28 cellular contexts compared by ENCODE assay signal in the genomic region with DNA sequence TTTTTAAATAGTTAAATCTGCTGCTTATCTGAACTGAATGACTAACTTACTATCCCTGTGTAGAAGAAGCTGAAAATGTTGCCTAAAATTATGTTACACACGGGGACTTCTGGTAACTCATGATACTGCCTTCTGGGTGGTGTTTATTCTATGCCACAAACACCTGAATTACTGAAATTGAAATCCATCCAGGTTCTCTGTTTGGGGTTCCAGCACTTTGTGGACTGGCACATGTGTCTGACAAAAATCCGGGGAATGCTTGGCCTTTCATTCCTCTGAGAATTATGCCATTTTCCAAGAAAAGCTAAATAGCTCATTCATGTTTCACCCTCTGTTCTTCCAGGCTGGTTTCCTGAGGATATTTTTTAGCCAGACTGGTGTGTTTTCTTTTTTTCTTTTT. TPM values are rescaled to one million over a fixed set of nuclear protein-coding genes. Genes with fewer than 3 reads are reported as not detected.
"Had no signal": no experiment of that assay in that cellular context is flagged by ENCODE, and none has a peak within 500 bp of the region (broad histone marks: within the 10 kb centered on the region; RNA-seq: fewer than 3 reads in every experiment).

No MANE protein-coding gene starts in this region.

- H3K9me3 ChIP-seq: gastrocnemius medialis, sigmoid colon, vagina had no signal

- H3K27me3 ChIP-seq: cardiac muscle cell, gastrocnemius medialis, vagina had no signal

- ATAC-seq: activated CD4-positive, CD25-positive, alpha-beta regulatory T cell treated with anti-CD3 and anti-CD28 coated beads, Interleukin-2, amount 50 U/mL, for 24 hours; activated CD8-positive, alpha-beta memory T cell treated with anti-CD3 and anti-CD28 coated beads, Interleukin-2, amount 10 ng/mL, durations not matched to agents 7 days and 5 days; activated CD8-positive, alpha-beta T cell treated with anti-CD3 and anti-CD28 coated beads for 36 hours; esophagus mucosa; gastrocnemius medialis; left colon; stimulated activated naive B cell treated with anti-CD40 and anti-IgM and Interleukin-4, amounts not matched to agents 10 μg/mL and 1 μg/mL and 100 μg/mL, for 72 hours had no signal

- H3K4me3 ChIP-seq: cardiac muscle cell, gastrocnemius medialis, sigmoid colon, vagina had no signal

- DNase-seq: activated CD4-positive, alpha-beta T cell treated with anti-CD3 and anti-CD28 coated beads, Interleukin-2, amount 10 ng/mL, durations not matched to agents 24 days and 14 days; activated CD8-positive, alpha-beta memory T cell treated with anti-CD3 and anti-CD28 coated beads, Interleukin-2, amount 10 ng/mL, durations not matched to agents 7 days and 5 days; activated CD8-positive, alpha-beta T cell treated with anti-CD3 and anti-CD28 coated beads for 36 hours; activated effector memory CD4-positive, alpha-beta T cell treated with anti-CD3 and anti-CD28 coated beads, Interleukin-2, amount 50 U/mL, for 16 hours; activated naive CD4-positive, alpha-beta T cell treated with anti-CD3 and anti-CD28 coated beads, Interleukin-2, amount 10 ng/mL, durations not matched to agents 7 days and 5 days; activated T-cell treated with anti-CD3 and anti-CD28 coated beads for 4 hours; aorta; dermis blood vessel endothelial cell; effector memory CD4-positive, alpha-beta T cell; gastrocnemius medialis; head of caudate nucleus; hypothalamus; left colon; mesenchymal stem cell; nephron progenitor cell; posterior cingulate gyrus; retina; sigmoid colon; stimulated activated CD4-positive, alpha-beta T cell treated with anti-CD3 and anti-CD28 coated beads, Interleukin-2, amount 100 ng/mL, for 48 hours; stimulated activated CD8-positive, alpha-beta memory T cell treated with anti-CD3 and anti-CD28 coated beads, Interleukin-4, amount 100 ng/mL, for 48 hours; stimulated activated naive B cell treated with anti-CD40 and anti-IgM and Interleukin-4, amounts not matched to agents 10 μg/mL and 1 μg/mL and 100 μg/mL, for 72 hours had no signal

- H3K27ac ChIP-seq: cardiac muscle cell, gastrocnemius medialis, sigmoid colon, vagina, VCaP had no signal

- H3K4me1 ChIP-seq: sigmoid colon, vagina had no signal

- H3K36me3 ChIP-seq: cardiac muscle cell, gastrocnemius medialis, sigmoid colon, vagina had no signal

RNA-seq across cellular contexts. Expression of gene POU3F3, which starts 59.5 kb away (rescaled TPM):
- total RNA-seq: activated CD4-positive, alpha-beta T cell treated with anti-CD3 and anti-CD28 coated beads, Interleukin-2, amount 10 ng/mL, durations not matched to agents 24 days and 14 days; activated CD8-positive, alpha-beta memory T cell treated with anti-CD3 and anti-CD28 coated beads, Interleukin-2, amount 10 ng/mL, durations not matched to agents 7 days and 5 days; activated CD8-positive, alpha-beta T cell treated with anti-CD3 and anti-CD28 coated beads for 36 hours; cardiac muscle cell; esophagus mucosa; gastrocnemius medialis; mononuclear cell; myocyte; vagina had no signal
- polyA plus RNA-seq: cardiac muscle cell had no signal
